Comparison of ENCODE assay signal across 7 cellular contexts in genomic region chr9:128771094-128771721, GRCh38. TPM values are rescaled to one million over a fixed set of nuclear protein-coding genes. Genes with fewer than 3 reads are reported as not detected.
A peak's percentile ranks its signal among the peaks of the same experiment; 100 is the strongest.
DNase-seq lines count a peak whose midpoint lies in the region; ATAC-seq, FAIRE-seq and TF ChIP-seq lines count a peak whose summit lies in the region.

No MANE protein-coding gene starts in this region.

- no CpG with 5 or more reads among the region's 28 CpGs for WGBS in H9 (ENCODE audit: extremely low coverage, insufficient read length, low lambda C conversion rate)
- 1% methylated on average over 12 of the region's 28 CpGs for WGBS in suprapubic skin

- peak overlapping the region; percentile 97 to 98 (median 97) for H3K27ac Mint-ChIP-seq in H9

- no peak overlapping the region for H3K23ac ChIP-seq in H9 (ENCODE audit: insufficient read length, low read depth, low read length)

- no peak overlapping the region for H3K4ac ChIP-seq in H9 (ENCODE audit: low read depth, low read length)

- H4K5ac ChIP-seq in H9 (ENCODE audit: insufficient read length, low read depth, low read length): no peak overlapping the region

- TF ChIP-seq POLR2A in NB4 (IDR thresholded peaks at IDR 0.05; ENCODE audit: extremely low read depth, insufficient read length): no peak
- no peak for TF ChIP-seq POLR2A in suprapubic skin (IDR thresholded peaks at IDR 0.05)

- H4K20me1 ChIP-seq in H9 (ENCODE audit: control insufficient read depth, insufficient read depth, insufficient read length): no peaks in the 10 kb centered on the region

- H3K36me3 Mint-ChIP-seq in H9 (ENCODE audit: insufficient read depth in 1 of 3, low read depth in 3 of 3): peaks cover 0 to 6% (median 0%) of the 10 kb centered on the region in 3 experiments; a peak in 2 of 7 replicates

- no peaks in the 10 kb centered on the region for H3K27me3 ChIP-seq in H9 (ENCODE audit: insufficient read depth, low read length)
- no peaks in the 10 kb centered on the region for H3K27me3 ChIP-seq in bronchial epithelial cell (ENCODE audit: control insufficient read depth, insufficient read depth, low read length)
- no peaks in the 10 kb centered on the region for H3K27me3 ChIP-seq in suprapubic skin

- H3K4me1 ChIP-seq in H9 (ENCODE audit: insufficient read depth, low read length) (no peaks in the 10 kb centered on the region), suprapubic skin (peaks cover 29% of the 10 kb centered on the region)

- peaks cover 9 to 11% of the 10 kb centered on the region in 2 experiments for H3K4me1 Mint-ChIP-seq in H9

- peaks cover 12% of the 10 kb centered on the region for H3K23me2 ChIP-seq in H9 (ENCODE audit: insufficient read length, low read depth, low read length, poor library complexity, severe bottlenecking)

- H3K79me2 ChIP-seq in H9 (ENCODE audit: insufficient read depth, low read length): no peaks in the 10 kb centered on the region; the same call in 1 of the 2 replicates

- H3K4me3 Mint-ChIP-seq in H9: peak overlapping the region; percentile 90 to 96

- H3T11ph ChIP-seq in H9 (ENCODE audit: low read length): no peak overlapping the region

- TF ChIP-seq EP300 in suprapubic skin (IDR thresholded peaks at IDR 0.05): no peak

- TF ChIP-seq CTCF in GM12864 (IDR thresholded peaks at IDR 0.05; ENCODE audit: low read depth, low read length, missing control alignments) (no peak), H9 (conservative IDR thresholded peaks at IDR 0.05) (no peak), NB4 (IDR thresholded peaks at IDR 0.05; ENCODE audit: low read depth, low read length) (no peak), bronchial epithelial cell (IDR thresholded peaks at IDR 0.05; ENCODE audit: insufficient read depth, low read length, severe bottlenecking) (no peak), suprapubic skin (IDR thresholded peaks at IDR 0.05) (no peak)

- H3K27me3 Mint-ChIP-seq in H9 (ENCODE audit: low read depth): peaks cover 2% of the 10 kb centered on the region; the same call in 1 of the 2 replicates

- no peak for FAIRE-seq in bronchial epithelial cell (lab: Jason Lieb, UNC)

- H3K9me3 ChIP-seq in H9 (ENCODE audit: control insufficient read depth, low read depth, low read length): no peaks in the 10 kb centered on the region
- H3K9me3 ChIP-seq in suprapubic skin: no peaks in the 10 kb centered on the region

- H2BK12ac ChIP-seq in H9 (ENCODE audit: insufficient read length, low read depth, low read length): no peak overlapping the region

- H4K8ac ChIP-seq in H9 (replicated peaks; ENCODE audit: insufficient read length, low read depth, low read length): no peak overlapping the region

- H3K79me1 ChIP-seq in H9 (ENCODE audit: insufficient read depth, low read depth, low read length, poor library complexity, severe bottlenecking): no peaks in the 10 kb centered on the region

- peak overlapping the region; percentile 31 for H3K18ac ChIP-seq in H9 (ENCODE audit: insufficient read length, low read depth, low read length)

- peak overlapping the region; percentile 31 for H3K27ac ChIP-seq in H9 (ENCODE audit: insufficient read length, low read depth, low read length)
- peak overlapping the region; percentile 95 for H3K27ac ChIP-seq in suprapubic skin

- ATAC-seq in left lobe of liver: peak; percentile 60

- no peak overlapping the region for H2BK20ac ChIP-seq in H9 (ENCODE audit: low read depth, low read length, poor library complexity, severe bottlenecking)

- H3K36me3 ChIP-seq in bronchial epithelial cell (ENCODE audit: control insufficient read depth, insufficient read depth, low read length): no peaks in the 10 kb centered on the region
- H3K36me3 ChIP-seq in suprapubic skin: no peaks in the 10 kb centered on the region

- no peak overlapping the region for H3K56ac ChIP-seq in H9 (ENCODE audit: insufficient read length, low read depth, low read length)

- H2BK120ac ChIP-seq in H9 (ENCODE audit: low read depth, low read length, poor library complexity, severe bottlenecking): no peak overlapping the region

- H4K91ac ChIP-seq in H9 (ENCODE audit: insufficient read length, low read depth, low read length): no peak overlapping the region

- H2BK5ac ChIP-seq in H9 (ENCODE audit: insufficient read length, low read length): no peak overlapping the region

- peak overlapping the region; percentile 70 for H3K4me2 ChIP-seq in H9 (ENCODE audit: insufficient read depth, insufficient read length, low read length)

- H3K4me3 ChIP-seq in GM12864 (ENCODE audit: low read depth, low read length) (peak overlapping the region; percentile 75), NB4 (ENCODE audit: low read depth, low read length) (peak overlapping the region; percentile 84), bronchial epithelial cell (ENCODE audit: low read depth, low read length) (peak overlapping the region; percentile 89), suprapubic skin (peak overlapping the region; percentile 87)

- H2AFZ ChIP-seq in H9 (ENCODE audit: low read length): no peak overlapping the region

- peak overlapping the region; percentile 76 for H3K9ac ChIP-seq in H9 (ENCODE audit: extremely low read depth, insufficient read length, low read length)

- DNase-seq in GM12864 (ENCODE audit: low read depth) (no peak), H9 (no peak), NB4 (ENCODE audit: low read depth) (no peak), bronchial epithelial cell (ENCODE audit: low read depth) (peak; percentile 33), left lobe of liver (ENCODE audit: low spot score) (no peak), suprapubic skin (ENCODE audit: low spot score in 2 of 2) (no peak), GF-D8 (lab: John Stamatoyannopoulos, UW) (no peak)

- H2AK5ac ChIP-seq in H9 (ENCODE audit: insufficient read length, low read length): no peak overlapping the region

- H2BK15ac ChIP-seq in H9 (ENCODE audit: low read depth, low read length): no peak overlapping the region

- H3K14ac ChIP-seq in H9 (ENCODE audit: insufficient read depth, low read length): peak overlapping the region; percentile 51; the same call in 1 of the 2 replicates

- H3K9me3 Mint-ChIP-seq in H9: peaks cover 6 to 9% of the 10 kb centered on the region in 2 experiments; a peak in 4 of 5 replicates

RNA-seq across cellular contexts. Expression of gene ZER1, which starts 0.5 kb away (rescaled TPM):
- total RNA-seq in H9 (2021) (23.1 and 24.2 TPM in 2 replicates), bronchial epithelial cell (8.7 and 14.2 TPM in 2 replicates), left lobe of liver (15.6 TPM), suprapubic skin (10 to 100 TPM; 53.7 to 75.3 (median 67.7) TPM)

RNA-seq across cellular contexts. Expression of gene TBC1D13, which starts 15.8 kb away (rescaled TPM):
- total RNA-seq in H9 (2021) (27.3 and 30.3 TPM in 2 replicates), bronchial epithelial cell (11.8 and 12.6 TPM in 2 replicates), left lobe of liver (14.1 TPM), suprapubic skin (10 to 100 TPM; 11.9 to 27.8 (median 20.0) TPM)

RNA-seq across cellular contexts. Expression of gene ENDOG, which starts 47.1 kb away (rescaled TPM):
- total RNA-seq in H9 (2021): 16.7 and 17.6 TPM in 2 replicates
- total RNA-seq in bronchial epithelial cell: 36.6 and 54.0 TPM in 2 replicates
- total RNA-seq in left lobe of liver: 53.0 TPM
- 10 to 100 TPM; 11.5 to 34.0 (median 21.6) TPM for total RNA-seq in suprapubic skin

RNA-seq across cellular contexts. Expression of gene ZDHHC12, which starts 47.3 kb away (rescaled TPM):
- total RNA-seq in H9 (2021): 42.8 and 45.8 TPM in 2 replicates
- total RNA-seq in bronchial epithelial cell: 27.4 and 46.0 TPM in 2 replicates
- total RNA-seq in left lobe of liver: 22.9 TPM
- total RNA-seq in suprapubic skin: 10 to 100 TPM; 31.5 to 90.5 (median 75.0) TPM

RNA-seq across cellular contexts. Expression of gene SPOUT1, which starts 58.4 kb away (rescaled TPM):
- 86.3 and 91.8 TPM in 2 replicates for total RNA-seq in H9 (2021)
- total RNA-seq in bronchial epithelial cell: 10.4 and 14.0 TPM in 2 replicates
- total RNA-seq in left lobe of liver: 36.7 TPM
- total RNA-seq in suprapubic skin: 10 to 100 TPM; 44.2 to 97.4 (median 79.4) TPM
